In the genomic region with DNA sequence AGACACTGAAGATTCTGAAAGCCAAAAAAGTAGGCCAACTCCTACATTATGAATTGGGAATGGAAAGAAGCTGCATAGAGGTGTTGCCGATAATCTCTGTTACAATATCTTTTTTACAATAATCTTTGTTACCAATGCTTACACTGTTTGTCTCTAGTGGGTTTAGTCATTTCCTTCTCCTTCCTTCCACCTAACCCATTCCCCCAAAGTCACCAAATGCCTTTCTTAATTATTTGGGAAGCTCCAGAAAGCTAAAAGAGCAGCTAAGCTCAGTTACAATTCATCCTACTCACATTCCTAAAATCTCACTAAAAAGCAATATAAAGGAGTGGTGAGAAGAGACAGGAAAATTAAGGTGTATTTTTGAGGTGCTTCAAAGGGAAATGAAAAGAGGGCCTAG, we compare ENCODE assay signal across 24 cellular contexts.
DNase-seq lines count a peak whose midpoint lies in the region; ATAC-seq, FAIRE-seq and TF ChIP-seq lines count a peak whose summit lies in the region.
"Had no signal": no experiment of that assay in that cellular context is flagged by ENCODE, and none has a peak within 500 bp of the region (broad histone marks: within the 10 kb centered on the region; RNA-seq: fewer than 3 reads in every experiment).

No MANE protein-coding gene starts in this region.

- H3K27ac Mint-ChIP-seq in HFFc6 (peak overlapping the region; percentile 57), astrocyte (ENCODE audit: unreplicated experiment) (no peak overlapping the region), natural killer cell (no peak overlapping the region)
- H3K27ac Mint-ChIP-seq: CD4-positive, CD25-positive, alpha-beta regulatory T cell had no signal

- no CpG with 5 or more reads among the region's 1 CpG for WGBS in mesodermal cell (ENCODE audit: insufficient coverage in 2 of 2), 2 experiments

- H3K79me2 ChIP-seq in ACC112 (ENCODE audit: control insufficient read depth, insufficient read depth, low read length, unreplicated experiment), result no peaks in the 10 kb centered on the region
- H3K79me2 ChIP-seq in astrocyte (ENCODE audit: insufficient read depth, low read length), result no peaks in the 10 kb centered on the region

- H3K9me3 Mint-ChIP-seq in HFFc6 (no peaks in the 10 kb centered on the region), astrocyte (ENCODE audit: unreplicated experiment) (no peaks in the 10 kb centered on the region), natural killer cell (no peaks in the 10 kb centered on the region)
- H3K9me3 Mint-ChIP-seq: CD4-positive, CD25-positive, alpha-beta regulatory T cell had no signal

- ATAC-seq in GM21515 (IDR thresholded peaks at IDR 0.05; ENCODE audit: unreplicated experiment), result no peak
- no peak for ATAC-seq in natural killer cell

- H3K36me3 Mint-ChIP-seq in HFFc6 (ENCODE audit: low read depth) (peaks cover 29% of the 10 kb centered on the region), astrocyte (ENCODE audit: low read depth, unreplicated experiment) (peaks cover 4% of the 10 kb centered on the region), natural killer cell (no peaks in the 10 kb centered on the region)

- H3K27ac ChIP-seq in ACC112 (ENCODE audit: low read depth, low read length) (peak overlapping the region; percentile 57), astrocyte (ENCODE audit: low read depth, low read length) (peak overlapping the region; percentile 19), mesodermal cell (ENCODE audit: low read depth, low read length, severe bottlenecking) (peak overlapping the region; percentile 42)
- H3K27ac ChIP-seq: 22Rv1, SK-N-MC had no signal

- H3K36me3 ChIP-seq in ACC112 (ENCODE audit: insufficient read depth, low read length) (no peaks in the 10 kb centered on the region), astrocyte (ENCODE audit: insufficient read depth, low read length) (no peaks in the 10 kb centered on the region), mesodermal cell (ENCODE audit: control insufficient read depth, insufficient read depth, low read length) (no peaks in the 10 kb centered on the region)

- intact Hi-C loops in natural killer cell (cut with micrococcal nuclease), result no loop called here

- H3K4me3 ChIP-seq in ACC112 (ENCODE audit: low read depth, low read length) (no peak overlapping the region; the same call in 1 of the 2 replicates), astrocyte (ENCODE audit: insufficient read depth, low read depth, low read length) (no peak overlapping the region), mesodermal cell (ENCODE audit: extremely low read depth, insufficient read depth, low read length, poor library complexity, severe bottlenecking) (no peak overlapping the region)
- H3K4me3 ChIP-seq: SK-N-MC had no signal

- H3K4me2 ChIP-seq in astrocyte (ENCODE audit: low read length), result peak overlapping the region; percentile 41

- H3K4me3 Mint-ChIP-seq in HFFc6 (peak overlapping the region; percentile 21; the same call in 1 of the 2 replicates), astrocyte (ENCODE audit: unreplicated experiment) (no peak overlapping the region), natural killer cell (no peak overlapping the region)
- H3K4me3 Mint-ChIP-seq: CD4-positive, CD25-positive, alpha-beta regulatory T cell had no signal

- no peaks in the 10 kb centered on the region for H4K20me1 ChIP-seq in astrocyte (ENCODE audit: insufficient read depth, low read length)

- no peaks in the 10 kb centered on the region for H3K9me3 ChIP-seq in astrocyte (ENCODE audit: insufficient read depth, low read depth, low read length)
- no peaks in the 10 kb centered on the region for H3K9me3 ChIP-seq in mesodermal cell (ENCODE audit: control insufficient read depth, low read length)

- no peaks in the 10 kb centered on the region; the same call in 1 of the 2 replicates for H3K27me3 Mint-ChIP-seq in HFFc6 (ENCODE audit: insufficient read depth)
- H3K27me3 Mint-ChIP-seq in astrocyte (ENCODE audit: low read depth, unreplicated experiment), result no peaks in the 10 kb centered on the region
- no peaks in the 10 kb centered on the region for H3K27me3 Mint-ChIP-seq in natural killer cell (ENCODE audit: low read depth in 2 of 2)

- H3K9ac ChIP-seq in astrocyte (ENCODE audit: low read length), result no peak overlapping the region

- peak; percentile 37 for FAIRE-seq in astrocyte (lab: Jason Lieb, UNC)
- FAIRE-seq: RCC 7860 had no signal

- H3K27me3 ChIP-seq in ACC112 (ENCODE audit: insufficient read depth, low read length) (no peaks in the 10 kb centered on the region), astrocyte (ENCODE audit: insufficient read depth, low read length) (no peaks in the 10 kb centered on the region)

- H3K4me1 Mint-ChIP-seq in HFFc6 (ENCODE audit: low read depth) (peaks cover 73% of the 10 kb centered on the region), astrocyte (ENCODE audit: low read depth, unreplicated experiment) (peaks cover 33% of the 10 kb centered on the region), natural killer cell (no peaks in the 10 kb centered on the region)
- H3K4me1 Mint-ChIP-seq: CD4-positive, CD25-positive, alpha-beta regulatory T cell had no signal

- TF ChIP-seq CTCF in HFFc6 (IDR thresholded peaks at IDR 0.05) (no peak), astrocyte (IDR thresholded peaks at IDR 0.05; ENCODE audit: insufficient read depth, low read depth, low read length) (no peak), natural killer cell (IDR thresholded peaks at IDR 0.05) (no peak)

- H2AFZ ChIP-seq in ACC112 (ENCODE audit: low read length, unreplicated experiment), result no peak overlapping the region
- no peak overlapping the region for H2AFZ ChIP-seq in astrocyte (ENCODE audit: low read depth, low read length)

- DNase-seq in HFFc6 (no peak), astrocyte (ENCODE audit: low read depth) (no peak), DMS79 treated with DMSO at 0.1 percent for 48 hours (lab: John Stamatoyannopoulos, UW) (no peak), natural killer cell (no peak)
- DNase-seq in stimulated activated CD4-positive, alpha-beta T cell treated with anti-CD3 and anti-CD28 coated beads, Interleukin-4, amount 100 ng/mL, for 4 hours, result no peak
- DNase-seq: CD4-positive, CD25-positive, alpha-beta regulatory T cell; COR-L47; DMS 273 treated with DMSO at 0.1 percent for 48 hours; GF-D8; Kasumi-1; MM.1S; NCI-H1092; NCI-H1436 treated with DMSO at 0.1 percent for 48 hours; NCI-H2029 treated with DMSO at 0.1 percent for 48 hours; NCI-H2171 treated with DMSO at 0.1 percent for 48 hours; NCI-H446; NCI-H526 treated with DMSO at 0.1 percent for 48 hours; Right ventricle myocardium superior had no signal

- H3K4me1 ChIP-seq in ACC112 (ENCODE audit: control insufficient read depth, insufficient read depth, low read length, unreplicated experiment), result peaks cover 47% of the 10 kb centered on the region
- H3K4me1 ChIP-seq in astrocyte (ENCODE audit: insufficient read depth, low read length), result peaks cover 16% of the 10 kb centered on the region
- H3K4me1 ChIP-seq in mesodermal cell (ENCODE audit: control insufficient read depth, insufficient read depth, low read length, poor library complexity, severe bottlenecking), result peaks cover 22% of the 10 kb centered on the region
